ENCODE assay signal across 28 cellular contexts in genomic region chr10:74022941-74023629, GRCh38. TPM values are rescaled to one million over a fixed set of nuclear protein-coding genes. Genes with fewer than 3 reads are reported as not detected.
DNase-seq lines count a peak whose midpoint lies in the region; ATAC-seq and TF ChIP-seq lines count a peak whose summit lies in the region.
"Had no signal": no experiment of that assay in that cellular context is flagged by ENCODE, and none has a peak within 500 bp of the region (broad histone marks: within the 10 kb centered on the region; RNA-seq: fewer than 3 reads in every experiment).

No MANE protein-coding gene starts in this region.

- H3K4me1 ChIP-seq in CD4-positive, alpha-beta memory T cell (ENCODE audit: insufficient read depth, low read length): peaks cover 28% of the 10 kb centered on the region
- H3K4me1 ChIP-seq in GM23248 (ENCODE audit: insufficient read depth) (peaks cover 72% of the 10 kb centered on the region), endodermal cell (ENCODE audit: control insufficient read depth, insufficient read depth, low read length) (no peaks in the 10 kb centered on the region)

- 33 to 37% methylated on average over 5 of the region's 5 CpGs for WGBS in GM23248 (ENCODE audit: low coverage in 1 of 2, low lambda C conversion rate in 2 of 2, missing lambda C conversion rate in 2 of 2), 2 experiments
- 83 to 100% methylated on average over 3 to 5 of the region's 5 CpGs for WGBS in endodermal cell (ENCODE audit: insufficient coverage in 1 of 2, insufficient read length in 1 of 2), 2 experiments

- H3K27ac Mint-ChIP-seq in CD4-positive, alpha-beta memory T cell: peak overlapping the region in 5 of 7 donors; percentile 14 to 81 (median 16)
- H3K27ac Mint-ChIP-seq in WTC11 (peak overlapping the region; percentile 42), mesothelial cell of epicardium (peak overlapping the region; percentile 55), endodermal cell (no peak overlapping the region)
- H3K27ac Mint-ChIP-seq: activated naive CD8-positive, alpha-beta T cell; activated T-helper 1 cell treated with anti-CD3 and anti-CD28 coated beads, Interleukin-12 subunit alpha, Interleukin-12 subunit beta, Interleukin-2, Interleukin-4 antibody, amounts not matched to agents 30 ng/mL and 10 ng/mL and 1 ng/mL, durations not matched to agents 14 hours and 24 hours and 36 hours had no signal

- peaks cover 37 to 76% (median 54%) of the 10 kb centered on the region in 4 donors for H3K4me1 Mint-ChIP-seq in CD4-positive, alpha-beta memory T cell
- H3K4me1 Mint-ChIP-seq in WTC11 (peaks cover 49% of the 10 kb centered on the region), mesothelial cell of epicardium (peaks cover 41% of the 10 kb centered on the region), endodermal cell (peaks cover 25% of the 10 kb centered on the region)

- no peaks in the 10 kb centered on the region for H3K9me3 Mint-ChIP-seq in CD4-positive, alpha-beta memory T cell
- H3K9me3 Mint-ChIP-seq in WTC11 (no peaks in the 10 kb centered on the region), mesothelial cell of epicardium (no peaks in the 10 kb centered on the region), endodermal cell (no peaks in the 10 kb centered on the region)
- H3K9me3 Mint-ChIP-seq: activated T-helper 1 cell treated with anti-CD3 and anti-CD28 coated beads, Interleukin-12 subunit alpha, Interleukin-12 subunit beta, Interleukin-2, Interleukin-4 antibody, amounts not matched to agents 30 ng/mL and 10 ng/mL and 1 ng/mL, durations not matched to agents 14 hours and 24 hours and 36 hours; naive B cell had no signal

- no peak overlapping the region for H3K4me3 ChIP-seq in CD4-positive, alpha-beta memory T cell (ENCODE audit: low read length in 2 of 2)
- H3K4me3 ChIP-seq in GM23248 (no peak overlapping the region), endodermal cell (ENCODE audit: low read length) (no peak overlapping the region)
- H3K4me3 ChIP-seq: HAP-1, ovary, tibial nerve had no signal

- peak overlapping the region; percentile 30 for H3K4me2 ChIP-seq in GM23248 (ENCODE audit: unreplicated experiment)

- peak overlapping the region in 1 of 8 donors; percentile 17 for H3K4me3 Mint-ChIP-seq in CD4-positive, alpha-beta memory T cell
- H3K4me3 Mint-ChIP-seq in WTC11 (no peak overlapping the region), mesothelial cell of epicardium (no peak overlapping the region), endodermal cell (no peak overlapping the region)
- H3K4me3 Mint-ChIP-seq: activated naive CD8-positive, alpha-beta T cell; activated T-helper 1 cell treated with anti-CD3 and anti-CD28 coated beads, Interleukin-12 subunit alpha, Interleukin-12 subunit beta, Interleukin-2, Interleukin-4 antibody, amounts not matched to agents 30 ng/mL and 10 ng/mL and 1 ng/mL, durations not matched to agents 14 hours and 24 hours and 36 hours; naive B cell had no signal

- no peak overlapping the region for H3K9ac ChIP-seq in GM23248
- no peak overlapping the region for H3K9ac ChIP-seq in endodermal cell (ENCODE audit: extremely low read depth, low read length, poor library complexity, severe bottlenecking)

- no peaks in the 10 kb centered on the region for H3K27me3 ChIP-seq in CD4-positive, alpha-beta memory T cell (ENCODE audit: insufficient read depth, low read length)
- H3K27me3 ChIP-seq in GM23248 (replicated peaks; ENCODE audit: insufficient read depth) (no peaks in the 10 kb centered on the region), endodermal cell (ENCODE audit: control insufficient read depth, insufficient read depth, low read length, poor library complexity, severe bottlenecking) (peaks cover 6% of the 10 kb centered on the region)
- H3K27me3 ChIP-seq: ascending aorta, ovary, tibial nerve had no signal

- H4K20me1 ChIP-seq in GM23248 (ENCODE audit: insufficient read depth): peaks cover 26% of the 10 kb centered on the region

- peaks cover 99% of the 10 kb centered on the region for H3K79me2 ChIP-seq in GM23248 (ENCODE audit: insufficient read depth)

- POLR2A ChIA-PET in CD4-positive, alpha-beta memory T cell (lab: Charles Lee; ENCODE audit: partially characterized antibody): interaction anchor here (0.8 to 3.1 kb wide), 4 partner anchors 12 to 33 kb away, joined by 3 to 8 read pairs (median 4); partner anchors contain the start of gene VCL
- POLR2A ChIA-PET in WTC11 (lab: Charles Lee): interaction anchor here (1.4 kb wide), 1 partner anchor 19 kb away, joined by 5 read pairs; no protein-coding TSS in a partner anchor

- peaks cover 16 to 27% of the 10 kb centered on the region in 2 donors for H3K36me3 Mint-ChIP-seq in CD4-positive, alpha-beta memory T cell
- H3K36me3 Mint-ChIP-seq in WTC11 (peaks cover 5% of the 10 kb centered on the region), mesothelial cell of epicardium (peaks cover 3% of the 10 kb centered on the region), endodermal cell (ENCODE audit: low read depth) (peaks cover 45% of the 10 kb centered on the region)

- DNase-seq in CD4-positive, alpha-beta memory T cell: no peak
- DNase-seq in GM23248 (no peak), WTC11 (ENCODE audit: low spot score) (no peak), mesothelial cell of epicardium (ENCODE audit: low spot score in 2 of 2, unreplicated experiment in 2 of 2) (no peak), midbrain (lab: John Stamatoyannopoulos, UW) (no peak), endodermal cell (no peak)
- DNase-seq: activated CD4-positive, CD25-positive, alpha-beta regulatory T cell treated with anti-CD3 and anti-CD28 coated beads, Interleukin-2, amount 50 U/mL, for 72 hours; activated CD8-positive, alpha-beta memory T cell treated with anti-CD3 and anti-CD28 coated beads for 24 hours; caudate nucleus; dermis blood vessel endothelial cell; mesendoderm; naive B cell; NCI-H1092; NCI-H2029; NCI-H2227 treated with DMSO at 0.1 percent for 48 hours; NCI-H748 treated with DMSO at 0.1 percent for 48 hours; ovary; stimulated activated naive CD8-positive, alpha-beta T cell treated with anti-CD3 and anti-CD28 coated beads, Interleukin-15, Interleukin-2, amounts not matched to agents 100 U/mL and 50 U/mL, for 24 hours; T-helper 9 cell had no signal

- no peaks in the 10 kb centered on the region for H3K36me3 ChIP-seq in CD4-positive, alpha-beta memory T cell (ENCODE audit: insufficient read depth, low read length)
- H3K36me3 ChIP-seq in GM23248 (ENCODE audit: low read depth) (no peaks in the 10 kb centered on the region; the same call in 1 of the 2 replicates), endodermal cell (ENCODE audit: control insufficient read depth, insufficient read depth, low read length) (peaks cover 63% of the 10 kb centered on the region)
- H3K36me3 ChIP-seq: ovary, tibial nerve had no signal

- no peak overlapping the region for H2AFZ ChIP-seq in GM23248

- H3K9me3 ChIP-seq in CD4-positive, alpha-beta memory T cell (ENCODE audit: control insufficient read depth in 1 of 2, low read length in 2 of 2): no peaks in the 10 kb centered on the region
- H3K9me3 ChIP-seq in GM23248 (ENCODE audit: low read depth): no peaks in the 10 kb centered on the region
- no peaks in the 10 kb centered on the region for H3K9me3 ChIP-seq in endodermal cell (ENCODE audit: control insufficient read depth, low read length)
- H3K9me3 ChIP-seq: ascending aorta, HAP-1, ovary, tibial nerve had no signal

- H3K9me2 ChIP-seq in GM23248 (ENCODE audit: insufficient read depth): no peaks in the 10 kb centered on the region

- intact Hi-C loops in CD4-positive, alpha-beta memory T cell (cut with micrococcal nuclease): no loop called here

- TF ChIP-seq CTCF in WTC11 (IDR thresholded peaks at IDR 0.05) (no peak), mesothelial cell of epicardium (IDR thresholded peaks at IDR 0.05; ENCODE audit: unreplicated experiment) (no peak), endodermal cell (conservative IDR thresholded peaks at IDR 0.05) (no peak)

- H3K27me3 Mint-ChIP-seq in CD4-positive, alpha-beta memory T cell: no peaks in the 10 kb centered on the region
- H3K27me3 Mint-ChIP-seq in WTC11 (ENCODE audit: low read depth) (no peaks in the 10 kb centered on the region), mesothelial cell of epicardium (ENCODE audit: low read depth) (no peaks in the 10 kb centered on the region), endodermal cell (ENCODE audit: insufficient read depth) (peaks cover 45% of the 10 kb centered on the region)
- H3K27me3 Mint-ChIP-seq: activated naive CD8-positive, alpha-beta T cell; naive B cell had no signal

- no peak overlapping the region for H3K27ac ChIP-seq in CD4-positive, alpha-beta memory T cell (ENCODE audit: low read depth, low read length)
- H3K27ac ChIP-seq in GM23248 (0 out of 2 replicates have a peak overlapping the region, but pooled peaks have one; percentile 3), endodermal cell (ENCODE audit: low read depth, low read length) (no peak overlapping the region)
- H3K27ac ChIP-seq: C4-2B, ovary, tibial nerve had no signal

- in situ Hi-C loops in GM23248 (cut with MboI): no loop called here

- H3F3A ChIP-seq in GM23248 (ENCODE audit: insufficient read depth): peaks cover 78% of the 10 kb centered on the region

- ATAC-seq in WTC11 (no peak), HG03460 (IDR thresholded peaks at IDR 0.05; ENCODE audit: unreplicated experiment) (no peak), esophagus mucosa (no peak)
- ATAC-seq: HepG2; stimulated activated naive CD8-positive, alpha-beta T cell treated with anti-CD3 and anti-CD28 coated beads, Interleukin-15, Interleukin-2, amounts not matched to agents 100 U/mL and 50 U/mL, for 24 hours had no signal

- CTCF ChIA-PET in CD4-positive, alpha-beta memory T cell (lab: Charles Lee; ENCODE audit: partially characterized antibody): interaction anchor here (1.5 to 2.2 kb wide), 3 partner anchors 9 to 29 kb away, joined by 3 to 8 read pairs (median 4); no protein-coding TSS in a partner anchor
- CTCF ChIA-PET in WTC11 (lab: Charles Lee): interaction anchor here (1.4 kb wide), 1 partner anchor 82 kb away, joined by 4 read pairs; no protein-coding TSS in a partner anchor

RNA-seq across cellular contexts. Expression of gene VCL, which starts 25.2 kb away (rescaled TPM):
- total RNA-seq in CD4-positive, alpha-beta memory T cell: 10 to 100 TPM; 29.6 TPM
- 10 to 100 TPM; 48.2 to 60.3 TPM for polyA plus RNA-seq in CD4-positive, alpha-beta memory T cell
- total RNA-seq in GM23248 (2014; rRNA removed; shearing (Covaris generic)): 235 and 265 TPM in 2 replicates
- 177 and 180 TPM in 2 replicates for polyA plus RNA-seq in GM23248 (2016; fragmentation: Nextera tagmentation; extraction: Ambion mirVana)
- total RNA-seq in WTC11 (2021): 225 to 236 TPM (median 234 TPM) in 3 replicates
- total RNA-seq in mesothelial cell of epicardium: 129 to 132 TPM (median 131 TPM) in 3 replicates
- total RNA-seq in endodermal cell: 100 to 1,000 TPM; 109 to 214 TPM
- 102 TPM for polyA plus RNA-seq in endodermal cell (2013, experiment 1 of 2)
- 96.2 TPM for polyA plus RNA-seq in endodermal cell (2013, experiment 2 of 2)
- total RNA-seq in esophagus mucosa: 70.2 TPM
